ENCODE assay signal across 21 cellular contexts in the genomic region with DNA sequence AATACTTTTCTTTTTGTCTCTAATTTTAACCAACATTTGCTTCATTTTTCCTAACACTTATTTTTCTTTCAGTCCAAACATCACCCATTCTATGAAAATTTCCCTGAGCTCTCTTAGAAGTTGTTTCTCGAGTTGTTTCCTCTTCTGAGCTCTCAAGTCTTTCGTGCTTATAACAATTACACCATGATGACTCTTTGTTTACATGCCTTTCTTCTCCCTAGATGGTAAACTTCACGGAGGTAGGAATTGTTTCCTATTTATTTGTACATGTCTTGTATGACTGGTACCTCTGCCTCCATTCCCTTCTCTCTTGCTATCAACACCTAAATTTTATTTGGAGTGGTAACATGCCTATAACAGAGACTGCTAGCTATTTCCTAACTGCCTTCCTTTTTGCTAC.
"Had no signal": no experiment of that assay in that cellular context is flagged by ENCODE, and none has a peak within 500 bp of the region (broad histone marks: within the 10 kb centered on the region; RNA-seq: fewer than 3 reads in every experiment).

No MANE protein-coding gene starts in this region.

- ATAC-seq: effector memory CD8-positive, alpha-beta T cell; foreskin keratinocyte; natural killer cell; sciatic nerve; stimulated activated naive B cell treated with anti-CD40 and anti-IgM and Interleukin-4, amounts not matched to agents 10 μg/mL and 1 μg/mL and 100 μg/mL, for 72 hours; stimulated activated naive CD8-positive, alpha-beta T cell treated with anti-CD3 and anti-CD28 coated beads, Interleukin-15, amount 100 ng/mL, for 72 hours had no signal

- DNase-seq: cortex of kidney; effector memory CD8-positive, alpha-beta T cell; erythroblast; foreskin keratinocyte; kidney glomerular epithelial cell; mammary epithelial cell; natural killer cell; posterior cingulate gyrus; spleen; stimulated activated CD4-positive, alpha-beta T cell treated with anti-CD3 and anti-CD28 coated beads, Interleukin-15, amount 100 ng/mL, for 24 hours; stimulated activated CD4-positive, alpha-beta T cell treated with anti-CD3 and anti-CD28 coated beads, Interleukin-1b, Interleukin-23, amount 100 ng/mL, for 48 hours; stimulated activated CD4-positive, alpha-beta T cell treated with anti-CD3 and anti-CD28 coated beads, Interleukin-4, amount 100 ng/mL, for 24 hours; stimulated activated naive B cell treated with anti-CD40 and anti-IgM and Interleukin-4, amounts not matched to agents 10 μg/mL and 1 μg/mL and 100 μg/mL, for 72 hours; stimulated activated naive CD8-positive, alpha-beta T cell treated with anti-CD3 and anti-CD28 coated beads, Interleukin-15, amount 100 ng/mL, for 72 hours; testis; transverse colon had no signal

- H3K36me3 Mint-ChIP-seq: natural killer cell had no signal

- H3K9me3 Mint-ChIP-seq: effector memory CD8-positive, alpha-beta T cell; mesothelial cell of epicardium; natural killer cell; neural crest cell; stimulated activated naive B cell treated with anti-CD40 and anti-IgM and Interleukin-4, amounts not matched to agents 10 μg/mL and 1 μg/mL and 100 μg/mL, for 72 hours; stimulated activated naive CD8-positive, alpha-beta T cell treated with anti-CD3 and anti-CD28 coated beads, Interleukin-15, amount 100 ng/mL, for 72 hours had no signal

- H3K4me3 Mint-ChIP-seq: effector memory CD8-positive, alpha-beta T cell; mesothelial cell of epicardium; natural killer cell; neural crest cell; stimulated activated naive B cell treated with anti-CD40 and anti-IgM and Interleukin-4, amounts not matched to agents 10 μg/mL and 1 μg/mL and 100 μg/mL, for 72 hours; stimulated activated naive CD8-positive, alpha-beta T cell treated with anti-CD3 and anti-CD28 coated beads, Interleukin-15, amount 100 ng/mL, for 72 hours had no signal

- H3K27me3 Mint-ChIP-seq: effector memory CD8-positive, alpha-beta T cell; stimulated activated naive B cell treated with anti-CD40 and anti-IgM and Interleukin-4, amounts not matched to agents 10 μg/mL and 1 μg/mL and 100 μg/mL, for 72 hours; stimulated activated naive CD8-positive, alpha-beta T cell treated with anti-CD3 and anti-CD28 coated beads, Interleukin-15, amount 100 ng/mL, for 72 hours had no signal

- H3K27ac ChIP-seq: foreskin keratinocyte, hepatocyte, spleen, testis, transverse colon had no signal

- FAIRE-seq: islet of Langerhans had no signal

- H3K9me3 ChIP-seq: spleen, testis, transverse colon had no signal

- H3K27ac Mint-ChIP-seq: effector memory CD8-positive, alpha-beta T cell; mesothelial cell of epicardium; stimulated activated naive B cell treated with anti-CD40 and anti-IgM and Interleukin-4, amounts not matched to agents 10 μg/mL and 1 μg/mL and 100 μg/mL, for 72 hours; stimulated activated naive CD8-positive, alpha-beta T cell treated with anti-CD3 and anti-CD28 coated beads, Interleukin-15, amount 100 ng/mL, for 72 hours had no signal

- H3K4me2 ChIP-seq: hepatocyte had no signal

- H2AFZ ChIP-seq: hepatocyte had no signal

- H3K4me1 ChIP-seq: foreskin keratinocyte, testis, transverse colon had no signal

- H3K36me3 ChIP-seq: transverse colon had no signal

- H3K27me3 ChIP-seq: foreskin keratinocyte, hepatocyte, spleen, testis, transverse colon had no signal

- H3K4me3 ChIP-seq: hepatocyte, spleen, testis, transverse colon had no signal

- H3K4me1 Mint-ChIP-seq: neural crest cell had no signal
